In genomic region chr6:30067460-30068139, GRCh38 we compare ENCODE assay signal across 8 cellular contexts. TPM values are rescaled to one million over a fixed set of nuclear protein-coding genes. Genes with fewer than 3 reads are reported as not detected.
DNase-seq lines count a peak whose midpoint lies in the region; ATAC-seq and TF ChIP-seq lines count a peak whose summit lies in the region.

No MANE protein-coding gene starts in this region.

- 18 to 50% methylated on average over 3 to 8 of the region's 8 CpGs for WGBS in endodermal cell (ENCODE audit: insufficient coverage in 1 of 2, insufficient read length in 1 of 2), 2 experiments

- peak overlapping the region; percentile 100 for H3K27ac Mint-ChIP-seq in CD8-positive, alpha-beta T cell
- H3K27ac Mint-ChIP-seq in endodermal cell (peak overlapping the region; percentile 97), neural progenitor cell (peak overlapping the region; percentile 35)

- peaks cover 20% of the 10 kb centered on the region for H3F3A ChIP-seq in neural progenitor cell (ENCODE audit: low read depth)

- H3K36me3 ChIP-seq in CD8-positive, alpha-beta T cell (ENCODE audit: insufficient read depth, low read length), result peaks cover 14% of the 10 kb centered on the region
- H3K36me3 ChIP-seq in endodermal cell (ENCODE audit: control insufficient read depth, insufficient read depth, low read length), result peaks cover 15% of the 10 kb centered on the region
- H3K36me3 ChIP-seq in neural progenitor cell, result peaks cover 6% of the 10 kb centered on the region

- no peaks in the 10 kb centered on the region for H3K9me3 ChIP-seq in CD8-positive, alpha-beta T cell (ENCODE audit: low read length)
- no peaks in the 10 kb centered on the region for H3K9me3 ChIP-seq in endodermal cell (ENCODE audit: control insufficient read depth, low read length)
- no peaks in the 10 kb centered on the region for H3K9me3 ChIP-seq in neural progenitor cell (ENCODE audit: low read depth)

- H2AFZ ChIP-seq in neural progenitor cell (replicated peaks), result peak overlapping the region; percentile 81

- peaks cover 52% of the 10 kb centered on the region for H3K4me1 Mint-ChIP-seq in CD8-positive, alpha-beta T cell (ENCODE audit: low read depth)
- H3K4me1 Mint-ChIP-seq in endodermal cell, result peaks cover 19% of the 10 kb centered on the region
- H3K4me1 Mint-ChIP-seq in neural progenitor cell, result peaks cover 30% of the 10 kb centered on the region

- H3K9ac ChIP-seq in endodermal cell (ENCODE audit: extremely low read depth, low read length, poor library complexity, severe bottlenecking) (peak overlapping the region; percentile 45), neural progenitor cell (no peak overlapping the region)

- H3K4me2 ChIP-seq in neural progenitor cell, result peak overlapping the region; percentile 76

- POLR2A ChIA-PET in CD8-positive, alpha-beta T cell (lab: Charles Lee), result interaction anchor here (1.1 to 2.2 kb wide), 2 partner anchors 11 to 359 kb away, joined by 3 to 10 read pairs; no protein-coding TSS in a partner anchor

- peak overlapping the region; percentile 98 for H3K4me3 ChIP-seq in CD8-positive, alpha-beta T cell (ENCODE audit: low read depth, low read length)
- H3K4me3 ChIP-seq in endodermal cell (ENCODE audit: low read length), result peak overlapping the region; percentile 89
- peak overlapping the region; percentile 71 for H3K4me3 ChIP-seq in neural progenitor cell

- H4K20me1 ChIP-seq in neural progenitor cell (ENCODE audit: low read depth), result no peaks in the 10 kb centered on the region

- H3K4me3 Mint-ChIP-seq in CD8-positive, alpha-beta T cell, result peak overlapping the region; percentile 100
- H3K4me3 Mint-ChIP-seq in endodermal cell, result peak overlapping the region; percentile 80
- peak overlapping the region; percentile 87 for H3K4me3 Mint-ChIP-seq in neural progenitor cell

- peaks cover 59% of the 10 kb centered on the region for H3K36me3 Mint-ChIP-seq in CD8-positive, alpha-beta T cell
- H3K36me3 Mint-ChIP-seq in endodermal cell (ENCODE audit: low read depth) (peaks cover 12% of the 10 kb centered on the region), neural progenitor cell (peaks cover 20% of the 10 kb centered on the region)

- in situ Hi-C loops in GM13977 (cut with MboI; ENCODE audit: low pct_unique_long_range_greater_than_20kb, low sequenced_read_pairs, unreplicated experiment), result no loop called here

- CTCF ChIA-PET in CD8-positive, alpha-beta T cell (lab: Charles Lee), result interaction anchor here (2.3 to 2.5 kb wide), 2 partner anchors 8 to 36 kb away, joined by 5 to 9 read pairs; partner anchors contain the start of gene RNF39

- TF ChIP-seq CTCF in CD8-positive, alpha-beta T cell (IDR thresholded peaks at IDR 0.05), result no peak
- TF ChIP-seq CTCF in endodermal cell (conservative IDR thresholded peaks at IDR 0.05) (no peak), neural progenitor cell (IDR thresholded peaks at IDR 0.05) (no peak), GM13977 (IDR thresholded peaks at IDR 0.05; ENCODE audit: extremely low read depth, insufficient read depth, missing control alignments) (no peak)

- no peaks in the 10 kb centered on the region for H3K9me3 Mint-ChIP-seq in CD8-positive, alpha-beta T cell
- H3K9me3 Mint-ChIP-seq in endodermal cell (no peaks in the 10 kb centered on the region), neural progenitor cell (peaks cover 8% of the 10 kb centered on the region)

- peak overlapping the region; percentile 96 for H3K27ac ChIP-seq in CD8-positive, alpha-beta T cell (ENCODE audit: low read depth, low read length)
- H3K27ac ChIP-seq in endodermal cell (ENCODE audit: low read depth, low read length), result peak overlapping the region; percentile 90
- no peak overlapping the region for H3K27ac ChIP-seq in neural progenitor cell

- peaks cover 38% of the 10 kb centered on the region for H3K4me1 ChIP-seq in CD8-positive, alpha-beta T cell (ENCODE audit: insufficient read depth, low read length)
- no peaks in the 10 kb centered on the region for H3K4me1 ChIP-seq in endodermal cell (ENCODE audit: control insufficient read depth, insufficient read depth, low read length)
- peaks cover 21% of the 10 kb centered on the region for H3K4me1 ChIP-seq in neural progenitor cell

- H3K27me3 ChIP-seq in CD8-positive, alpha-beta T cell (ENCODE audit: insufficient read depth, low read length), result peaks cover 3% of the 10 kb centered on the region
- H3K27me3 ChIP-seq in endodermal cell (ENCODE audit: control insufficient read depth, insufficient read depth, low read length, poor library complexity, severe bottlenecking), result peaks cover 32% of the 10 kb centered on the region
- peaks cover 34% of the 10 kb centered on the region for H3K27me3 ChIP-seq in neural progenitor cell

- no peak for DNase-seq in CD8-positive, alpha-beta T cell
- DNase-seq in NCI-H82 (lab: John Stamatoyannopoulos, UW), result peak; percentile 98
- DNase-seq in endodermal cell, result no peak
- DNase-seq in neural progenitor cell (ENCODE audit: low spot score), result peak; percentile 98
- no peak for DNase-seq in GM13977 (ENCODE audit: low spot score)
- no peak for DNase-seq in activated gamma-delta T cell treated with Interleukin-2 at 50 U/mL for 16 hours
- DNase-seq in UCSD-AML1 (lab: John Stamatoyannopoulos, UW; ENCODE audit: unreplicated experiment), result no peak

- H3K27me3 Mint-ChIP-seq in CD8-positive, alpha-beta T cell (ENCODE audit: low read depth), result peaks cover 20% of the 10 kb centered on the region
- H3K27me3 Mint-ChIP-seq in endodermal cell (ENCODE audit: insufficient read depth) (peaks cover 34% of the 10 kb centered on the region), neural progenitor cell (ENCODE audit: insufficient read depth, low read depth) (peaks cover 28% of the 10 kb centered on the region)

- peaks cover 8% of the 10 kb centered on the region for H3K79me2 ChIP-seq in neural progenitor cell (ENCODE audit: low read depth)

- intact Hi-C loops in CD8-positive, alpha-beta T cell (cut with DNase I, micrococcal nuclease), result loop anchor here (1.0 to 10.0 kb wide), 20 partner anchors 35 to 1907 kb away; partner anchors contain the start of genes TRIM39 (in 2 of the 2), ABCF1 (in 1 of the 2), ATP6V1G2 (in 1 of the 2) and C6orf47 (in 1 of the 2)

- no peak for ATAC-seq in CD8-positive, alpha-beta T cell
- ATAC-seq in GM21529 (IDR thresholded peaks at IDR 0.05; ENCODE audit: unreplicated experiment), result no peak

RNA-seq across cellular contexts. Expression of gene PPP1R11, which starts 0.6 kb away (rescaled TPM):
- 10 to 100 TPM; 24.7 to 28.3 TPM for total RNA-seq in CD8-positive, alpha-beta T cell
- total RNA-seq in endodermal cell (10 to 100 TPM; 32.4 to 35.2 TPM), neural progenitor cell (ENCODE audit: low replicate concordance) (22.7 and 28.4 TPM in 2 replicates)
- 52.7 TPM for polyA plus RNA-seq in endodermal cell (2013, experiment 1 of 2)
- 47.4 TPM for polyA plus RNA-seq in endodermal cell (2013, experiment 2 of 2)

RNA-seq across cellular contexts. Expression of gene POLR1H, which starts 6.5 kb away (rescaled TPM):
- total RNA-seq in CD8-positive, alpha-beta T cell, result 10 to 100 TPM; 26.6 to 30.7 TPM
- total RNA-seq in endodermal cell, result 10 to 100 TPM; 23.0 to 27.2 TPM
- polyA plus RNA-seq in endodermal cell (2013, experiment 1 of 2), result 45.5 TPM
- polyA plus RNA-seq in endodermal cell (2013, experiment 2 of 2), result 40.4 TPM
- total RNA-seq in neural progenitor cell (ENCODE audit: low replicate concordance), result 25.0 and 34.8 TPM in 2 replicates

RNA-seq across cellular contexts. Expression of gene RNF39, which starts 8.0 kb away (rescaled TPM):
- total RNA-seq in CD8-positive, alpha-beta T cell, result not detected
- under 1 TPM in 1 of 2 donors, not detected in 1; 0.15 TPM for total RNA-seq in endodermal cell
- not detected for polyA plus RNA-seq in endodermal cell (2013, experiment 1 of 2)
- polyA plus RNA-seq in endodermal cell (2013, experiment 2 of 2), result not detected
- not detected in 2 replicates for total RNA-seq in neural progenitor cell (ENCODE audit: low replicate concordance)

RNA-seq across cellular contexts. Expression of gene TRIM31, which starts 45.3 kb away (rescaled TPM):
- total RNA-seq in CD8-positive, alpha-beta T cell, result not detected
- not detected for total RNA-seq in endodermal cell
- not detected for polyA plus RNA-seq in endodermal cell (2013, experiment 1 of 2)
- polyA plus RNA-seq in endodermal cell (2013, experiment 2 of 2), result not detected
- not detected in 2 replicates for total RNA-seq in neural progenitor cell (ENCODE audit: low replicate concordance)

Comparison
In these comparisons a context has a peak if more than half of its experiments do, and no peak if none do; other contexts are left out.
1. DNase-seq: peak in NCI-H82 (single experiment) and neural progenitor cell (single experiment); none in CD8-positive, alpha-beta T cell (0 of 7), endodermal cell (single experiment), GM13977 (single experiment), activated gamma-delta T cell treated with Interleukin-2 at 50 U/mL for 16 hours (single experiment) and UCSD-AML1 (single experiment).
2. H3K27ac Mint-ChIP-seq: peak in every context shown above with its lines; median percentile 100 in CD8-positive, alpha-beta T cell; 97 in endodermal cell; 35 in neural progenitor cell.
3. Peak in every context shown above with its lines, with median percentiles within 50 percentile points of each other: H3K4me3 ChIP-seq and H3K4me3 Mint-ChIP-seq.